In the genomic region with DNA sequence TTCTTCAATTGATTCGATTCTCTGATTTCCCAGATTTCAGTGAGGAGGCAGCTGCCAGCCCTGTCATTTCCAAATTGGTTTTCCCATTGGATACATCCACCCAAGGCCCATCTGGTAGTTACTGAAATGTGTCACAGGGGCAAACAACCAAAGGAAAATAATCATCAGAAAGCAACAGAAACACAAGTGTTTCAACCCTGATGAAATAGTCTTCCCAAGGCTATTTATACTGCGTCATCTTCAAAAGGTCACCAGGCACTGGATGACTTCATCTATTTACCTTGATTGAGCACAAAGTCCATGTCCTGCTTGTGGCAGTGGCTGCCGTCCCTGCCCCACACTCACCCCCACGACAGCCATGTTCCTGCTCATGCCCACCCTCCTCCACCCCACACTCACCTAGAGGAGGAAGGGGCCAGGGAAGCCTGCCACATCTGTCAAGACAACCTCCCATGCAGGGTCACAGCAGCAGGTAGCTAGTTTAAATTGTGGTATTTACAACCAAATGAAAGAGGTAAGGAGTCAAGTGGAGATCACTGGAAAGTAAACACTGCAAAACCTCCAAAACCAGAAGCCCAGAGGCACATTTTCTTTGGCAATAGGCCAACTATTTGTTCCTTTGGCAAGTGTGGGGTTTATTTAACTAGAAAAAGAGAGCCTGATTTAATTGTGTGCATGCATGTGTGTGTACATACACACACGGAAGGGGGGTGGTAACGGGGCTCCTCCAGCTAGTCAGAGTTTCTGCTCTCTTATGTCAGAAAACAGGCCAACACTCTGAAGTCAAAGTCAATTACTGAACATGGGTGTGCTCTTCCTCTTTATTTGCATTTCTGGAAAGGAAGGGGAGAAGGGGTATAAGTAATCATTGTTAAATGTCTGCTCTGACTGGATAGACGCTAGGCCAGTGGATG, we compare ENCODE assay signal across 8 cellular contexts. TPM values are rescaled to one million over a fixed set of nuclear protein-coding genes. Genes with fewer than 3 reads are reported as not detected.
DNase-seq lines count a peak whose midpoint lies in the region; ATAC-seq, FAIRE-seq and TF ChIP-seq lines count a peak whose summit lies in the region.

No MANE protein-coding gene starts in this region.

- H3K9ac ChIP-seq in HUES48 (ENCODE audit: low read depth, low read length): no peak overlapping the region

- H3K9me3 ChIP-seq in HUES48 (ENCODE audit: control insufficient read depth, insufficient read depth, low read length) (no peaks in the 10 kb centered on the region), prostate gland (no peaks in the 10 kb centered on the region), MG63 (no peaks in the 10 kb centered on the region)

- no peak for FAIRE-seq in bronchial epithelial cell (lab: Jason Lieb, UNC)

- no peak for ATAC-seq in HG02798 (IDR thresholded peaks at IDR 0.05; ENCODE audit: poor library complexity, unreplicated experiment)

- POLR2A ChIA-PET in GM10248 (lab: Yijun Ruan, JAX): no interaction called here

- H3K27ac ChIP-seq in HUES48 (ENCODE audit: low read depth, low read length) (peak overlapping the region; percentile 62), prostate gland (peak overlapping the region; percentile 80 to 88)

- TF ChIP-seq CTCF in bronchial epithelial cell (IDR thresholded peaks at IDR 0.05; ENCODE audit: insufficient read depth, low read length, severe bottlenecking): no peak
- TF ChIP-seq CTCF in prostate gland (IDR thresholded peaks at IDR 0.05): no peak
- TF ChIP-seq CTCF in GM10248 (IDR thresholded peaks at IDR 0.05; ENCODE audit: control extremely low read depth, extremely low read depth, low read depth, missing control alignments): no peak

- no peaks in the 10 kb centered on the region for H3K36me3 ChIP-seq in HUES48 (ENCODE audit: control insufficient read depth, insufficient read depth, low read length)
- no peaks in the 10 kb centered on the region for H3K36me3 ChIP-seq in bronchial epithelial cell (ENCODE audit: control insufficient read depth, insufficient read depth, low read length)
- no peaks in the 10 kb centered on the region for H3K36me3 ChIP-seq in prostate gland
- no peaks in the 10 kb centered on the region for H3K36me3 ChIP-seq in MG63

- H3K4me1 ChIP-seq in HUES48 (ENCODE audit: control insufficient read depth, insufficient read depth, low read length) (peaks cover 16% of the 10 kb centered on the region), prostate gland (replicated peaks) (peaks cover 11% of the 10 kb centered on the region)

- intact Hi-C loops in prostate gland (cut with DNase I): loop anchor here (10.0 kb wide), 1 partner anchor 197 kb away; no protein-coding TSS in a partner anchor

- H3K27me3 ChIP-seq in HUES48 (ENCODE audit: control insufficient read depth, insufficient read depth, low read length) (no peaks in the 10 kb centered on the region), bronchial epithelial cell (ENCODE audit: control insufficient read depth, insufficient read depth, low read length) (peaks cover 3% of the 10 kb centered on the region), prostate gland (replicated peaks; ENCODE audit: insufficient read depth) (no peaks in the 10 kb centered on the region), MG63 (no peaks in the 10 kb centered on the region)

- DNase-seq in NCI-H2227 treated with DMSO at 0.1 percent for 48 hours (lab: John Stamatoyannopoulos, UW) (peak; percentile 74), bronchial epithelial cell (ENCODE audit: low read depth) (peak; percentile 76), prostate gland (ENCODE audit: low spot score) (peak; percentile 92), GM10248 (ENCODE audit: extremely low spot score) (no peak), MG63 (no peak)
- no peak for DNase-seq in stimulated activated CD4-positive, alpha-beta T cell treated with anti-CD3 and anti-CD28 coated beads, Interleukin-2, amount 100 ng/mL, for 48 hours

- CTCF ChIA-PET in GM10248 (lab: Yijun Ruan, JAX): interaction anchor here (1.2 kb wide), 1 partner anchor 16 kb away, joined by 3 read pairs; no protein-coding TSS in a partner anchor

- 23% methylated on average over 7 of the region's 7 CpGs for WGBS in prostate gland

- no peak for TF ChIP-seq POLR2A in prostate gland (IDR thresholded peaks at IDR 0.05)

- H3K4me3 ChIP-seq in HUES48 (ENCODE audit: low read depth, low read length) (no peak overlapping the region), bronchial epithelial cell (ENCODE audit: low read depth, low read length) (no peak overlapping the region), prostate gland (no peak overlapping the region), MG63 (no peak overlapping the region)

RNA-seq across cellular contexts. Expression of gene RAB4A, which starts 49.5 kb away (rescaled TPM):
- 33.4 and 39.0 TPM in 2 replicates for total RNA-seq in bronchial epithelial cell
- total RNA-seq in prostate gland: 100 to 1,000 TPM in 1 of 2 donors, 10 to 100 TPM in 1; 53.6 to 106 TPM
- 62.7 and 73.9 TPM in 2 replicates for total RNA-seq in MG63 (2014; rRNA removed; shearing (Covaris generic); ENCODE audit: low replicate concordance)

Comparison
In these comparisons a context has a peak if more than half of its experiments do, and no peak if none do; other contexts are left out.
1. DNase-seq: peak in NCI-H2227 treated with DMSO at 0.1 percent for 48 hours (single experiment), bronchial epithelial cell (single experiment) and prostate gland (single experiment); none in GM10248 (single experiment), MG63 (single experiment) and stimulated activated CD4-positive, alpha-beta T cell treated with anti-CD3 and anti-CD28 coated beads, Interleukin-2, amount 100 ng/mL, for 48 hours (0 of 2).